In genomic region chr12:23014749-23015148, GRCh38 we compare ENCODE assay signal across 14 cellular contexts.
"Had no signal": no experiment of that assay in that cellular context is flagged by ENCODE, and none has a peak within 500 bp of the region (broad histone marks: within the 10 kb centered on the region; RNA-seq: fewer than 3 reads in every experiment).

No MANE protein-coding gene starts in this region.

- H3K4me1 ChIP-seq: ascending aorta, heart left ventricle, left lung, sigmoid colon, stomach had no signal

- H3K27me3 ChIP-seq: ascending aorta, heart left ventricle, left lung, sigmoid colon, stomach had no signal

- H3K9me3 ChIP-seq: ascending aorta, sigmoid colon, stomach, thoracic aorta had no signal

- H3K4me3 ChIP-seq: ascending aorta, heart left ventricle, left lung, sigmoid colon, stomach, thoracic aorta had no signal

- DNase-seq: activated CD4-positive, alpha-beta T cell treated with anti-CD3 and anti-CD28 coated beads for 4 hours; activated CD8-positive, alpha-beta memory T cell treated with anti-CD3 and anti-CD28 coated beads, Interleukin-2, amount 50 U/mL, for 48 hours; activated CD8-positive, alpha-beta T cell treated with anti-CD3 and anti-CD28 coated beads, Interleukin-2, amount 10 ng/mL, durations not matched to agents 7 days and 5 days; effector memory CD4-positive, alpha-beta T cell; erythroblast; heart left ventricle; left lung; mesenchymal stem cell; sigmoid colon; stimulated activated CD4-positive, alpha-beta T cell treated with anti-CD3 and anti-CD28 coated beads, Interleukin-4, amount 100 ng/mL, for 24 hours; stomach; T-helper 1 cell had no signal

- H3K27ac ChIP-seq: ascending aorta, heart left ventricle, left lung, sigmoid colon, stomach, thoracic aorta had no signal

- ATAC-seq: activated CD8-positive, alpha-beta T cell treated with anti-CD3 and anti-CD28 coated beads, Interleukin-2, amount 10 ng/mL, durations not matched to agents 7 days and 5 days; heart left ventricle; left lung had no signal

- H3K36me3 ChIP-seq: ascending aorta, heart left ventricle, left lung, sigmoid colon, stomach, thoracic aorta had no signal
